ENCODE assay signal across 8 cellular contexts in the genomic region with DNA sequence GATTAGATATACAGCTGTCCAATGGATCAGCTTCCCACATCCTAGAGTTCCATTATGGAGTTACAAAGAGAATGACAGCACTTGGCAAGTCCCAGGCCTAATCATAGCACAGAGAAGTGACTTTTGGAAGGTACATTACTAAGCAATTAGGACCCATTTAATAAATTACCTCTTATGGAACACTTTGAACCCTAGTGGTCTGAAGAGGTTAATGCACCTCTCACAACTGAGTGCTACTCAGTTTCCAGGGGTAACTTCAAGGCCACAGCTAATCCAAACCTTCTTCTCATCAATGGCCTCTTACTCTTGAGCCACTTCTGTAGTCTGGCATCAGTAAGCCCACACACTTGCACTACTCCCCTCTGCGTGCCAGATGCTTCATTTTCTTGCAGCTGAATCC. TPM values are rescaled to one million over a fixed set of nuclear protein-coding genes. Genes with fewer than 3 reads are reported as not detected.
DNase-seq lines count a peak whose midpoint lies in the region; ATAC-seq and TF ChIP-seq lines count a peak whose summit lies in the region.

No MANE protein-coding gene starts in this region.

- TF ChIP-seq EP300 in ovary (IDR thresholded peaks at IDR 0.05), result no peak

- TF ChIP-seq CTCF in fibroblast of pulmonary artery (IDR thresholded peaks at IDR 0.05; ENCODE audit: low read length, missing control alignments) (peak; percentile 40), ovary (IDR thresholded peaks at IDR 0.05) (no peak), testis (IDR thresholded peaks at IDR 0.05) (peak in 1 of 3 experiments; percentile 19)

- intact Hi-C loops in ovary (cut with DNase I) (loop anchor here in 2 of 4 donors (5.0 to 10.0 kb wide), 2 partner anchors 250 to 253 kb away; no protein-coding TSS in a partner anchor), testis (cut with DNase I; ENCODE audit: low total_unique reads) (no loop called here)

- no peak overlapping the region for H3K4me3 ChIP-seq in fibroblast of pulmonary artery (replicated peaks; ENCODE audit: low read depth, low read length)
- H3K4me3 ChIP-seq in ovary, result no peak overlapping the region
- H3K4me3 ChIP-seq in testis, result no peak overlapping the region

- peak; percentile 84 for DNase-seq in DMS79 treated with DMSO at 0.1 percent for 48 hours (lab: John Stamatoyannopoulos, UW)
- peak; percentile 89 for DNase-seq in NCI-H128 (lab: John Stamatoyannopoulos, UW; ENCODE audit: unreplicated experiment)
- peak; percentile 20 for DNase-seq in fibroblast of pulmonary artery (ENCODE audit: low read depth)
- DNase-seq in activated T-cell treated with anti-CD3 and anti-CD28 coated beads, Interleukin-2, amount 50 U/mL, for 4 hours, result no peak
- no peak for DNase-seq in cortex of kidney (lab: John Stamatoyannopoulos, UW)
- no peak for DNase-seq in ovary
- no peak for DNase-seq in testis

- WGBS in ovary, 3 donors, result 67 to 72% (median 72%) methylated on average over 1 of the region's 1 CpG
- 58 to 65% methylated on average over 1 of the region's 1 CpG for WGBS in testis, 2 donors

- no peaks in the 10 kb centered on the region for H3K9me3 Mint-ChIP-seq in activated T-cell treated with anti-CD3 and anti-CD28 coated beads, Interleukin-2, amount 50 U/mL, for 4 hours

- H3K4me1 ChIP-seq in ovary (ENCODE audit: insufficient read depth) (no peaks in the 10 kb centered on the region), testis (no peaks in the 10 kb centered on the region)

- TF ChIP-seq POLR2A in ovary (IDR thresholded peaks at IDR 0.05), result no peak
- no peak for TF ChIP-seq POLR2A in testis (IDR thresholded peaks at IDR 0.05)

- no peaks in the 10 kb centered on the region for H3K4me1 Mint-ChIP-seq in activated T-cell treated with anti-CD3 and anti-CD28 coated beads, Interleukin-2, amount 50 U/mL, for 4 hours (ENCODE audit: low read depth)

- peak; percentile 55 for ATAC-seq in GM21723 (IDR thresholded peaks at IDR 0.05; ENCODE audit: unreplicated experiment)
- ATAC-seq in activated T-cell treated with anti-CD3 and anti-CD28 coated beads, Interleukin-2, amount 50 U/mL, for 4 hours, result no peak

- no peak overlapping the region for H3K4me3 Mint-ChIP-seq in activated T-cell treated with anti-CD3 and anti-CD28 coated beads, Interleukin-2, amount 50 U/mL, for 4 hours

- H3K36me3 Mint-ChIP-seq in activated T-cell treated with anti-CD3 and anti-CD28 coated beads, Interleukin-2, amount 50 U/mL, for 4 hours (ENCODE audit: insufficient read depth), result no peaks in the 10 kb centered on the region

- no peaks in the 10 kb centered on the region for H3K27me3 ChIP-seq in ovary
- H3K27me3 ChIP-seq in testis, result no peaks in the 10 kb centered on the region

- H3K9me3 ChIP-seq in ovary (no peaks in the 10 kb centered on the region), testis (no peaks in the 10 kb centered on the region)

- peaks cover 4% of the 10 kb centered on the region for H3K27me3 Mint-ChIP-seq in activated T-cell treated with anti-CD3 and anti-CD28 coated beads, Interleukin-2, amount 50 U/mL, for 4 hours (ENCODE audit: low read depth)

- H3K27ac ChIP-seq in ovary (no peak overlapping the region), testis (no peak overlapping the region)

- H3K36me3 ChIP-seq in ovary (no peaks in the 10 kb centered on the region), testis (ENCODE audit: low read depth, missing control alignments) (no peaks in the 10 kb centered on the region)

RNA-seq across cellular contexts. Expression of a gene that starts 34.9 kb away (rescaled TPM):
- under 1 TPM in 1 of 3 donors, not detected in 2; 0.20 TPM for total RNA-seq in activated T-cell treated with anti-CD3 and anti-CD28 coated beads, Interleukin-2, amount 50 U/mL, for 4 hours
- total RNA-seq in ovary, result 10 to 100 TPM; 27.7 to 73.7 (median 47.7) TPM
- polyA plus RNA-seq in ovary, result 10 to 100 TPM; 35.0 to 49.8 TPM
- total RNA-seq in testis, result 10 to 100 TPM; 15.7 to 19.4 TPM
- 7.0 TPM for polyA plus RNA-seq in testis (ENCODE audit: insufficient read depth, low read depth, low replicate concordance)

Comparison
In these comparisons a context has a peak if more than half of its experiments do, and no peak if none do; other contexts are left out.
1. DNase-seq: peak in DMS79 treated with DMSO at 0.1 percent for 48 hours (single experiment), NCI-H128 (single experiment) and fibroblast of pulmonary artery (single experiment); none in activated T-cell treated with anti-CD3 and anti-CD28 coated beads, Interleukin-2, amount 50 U/mL, for 4 hours (single experiment), cortex of kidney (single experiment), ovary (0 of 5) and testis (single experiment).
2. RNA of a gene that starts 34.9 kb away (total RNA-seq): 27.7 to 73.7 TPM in ovary and 15.7 to 19.4 TPM in testis; 0.20 TPM in activated T-cell treated with anti-CD3 and anti-CD28 coated beads, Interleukin-2, amount 50 U/mL, for 4 hours; every median in the first group is over 10 times any median in the second.